In genomic region chr7:134004829-134005505, GRCh38 we compare ENCODE assay signal across 1 cellular context.
TF ChIP-seq lines count a peak whose summit lies in the region.

No MANE protein-coding gene starts in this region.

TF ChIP-seq in K562, 482 proteins besides CTCF, POLR2A, EP300 and RAD21 (continued from another document and continues in another):
- TF ChIP-seq HBP1 (CRISPR knock-in tag; IDR thresholded peaks at IDR 0.05) (no peak), ZBTB33 (CRISPR knock-in tag; IDR thresholded peaks at IDR 0.05) (peak; percentile 94), CHCHD3 (CRISPR knock-in tag; IDR thresholded peaks at IDR 0.05) (no peak), ZKSCAN1 (IDR thresholded peaks at IDR 0.05; ENCODE audit: low read depth, low read length) (no peak), HMGXB4 (CRISPR knock-in tag; IDR thresholded peaks at IDR 0.05) (peak; percentile 24; the same call in 1 of the 2 replicates), CBFA2T2 (conservative IDR thresholded peaks at IDR 0.05) (peak; percentile 46; the same call in 1 of the 2 replicates), SNRNP70 (optimal IDR thresholded peaks at IDR 0.05; ENCODE audit: low read depth, low read length) (no peak), SOX6 (IDR thresholded peaks at IDR 0.05) (peak; percentile 55; the same call in 1 of the 2 replicates), JUN (IDR thresholded peaks at IDR 0.05; ENCODE audit: borderline replicate concordance, low read depth, low read length) (no peak), JUN (CRISPR knock-in tag; IDR thresholded peaks at IDR 0.05; ENCODE audit: borderline replicate concordance) (no peak), E4F1 (CRISPR knock-in tag; IDR thresholded peaks at IDR 0.05; ENCODE audit: borderline replicate concordance) (no peak), CTCFL (IDR thresholded peaks at IDR 0.05; ENCODE audit: borderline replicate concordance, insufficient read depth, low read depth, low read length, poor library complexity, severe bottlenecking) (peak; percentile 26), GABPB1 (CRISPR knock-in tag; IDR thresholded peaks at IDR 0.05) (no peak), MAZ (CRISPR knock-in tag; conservative IDR thresholded peaks at IDR 0.05 in 1 of 2, IDR thresholded peaks at IDR 0.05 in 1 of 2) (no peak), SP1 (CRISPR knock-in tag; IDR thresholded peaks at IDR 0.05) (no peak), ZNF707 (CRISPR knock-in tag; conservative IDR thresholded peaks at IDR 0.05) (no peak), BCOR (IDR thresholded peaks at IDR 0.05) (no peak), TCF3 (CRISPR knock-in tag; IDR thresholded peaks at IDR 0.05) (peak; percentile 27; the same call in 1 of the 2 replicates), ZNF3 (CRISPR knock-in tag; IDR thresholded peaks at IDR 0.05) (no peak), PATZ1 (CRISPR knock-in tag; IDR thresholded peaks at IDR 0.05; ENCODE audit: borderline replicate concordance) (no peak), SIN3A (IDR thresholded peaks at IDR 0.05; ENCODE audit: borderline replicate concordance in 2 of 2, control insufficient read depth in 1 of 2, low read depth in 2 of 2, low read length in 2 of 2) (no peak), SIN3B (IDR thresholded peaks at IDR 0.05; ENCODE audit: low read depth) (no peak), RFX7 (CRISPR knock-in tag; IDR thresholded peaks at IDR 0.05) (no peak), ZNF57 (CRISPR knock-in tag; IDR thresholded peaks at IDR 0.05) (no peak), C11orf30 (IDR thresholded peaks at IDR 0.05; ENCODE audit: low read depth) (no peak), MEIS2 (IDR thresholded peaks at IDR 0.05; ENCODE audit: partially characterized antibody) (peak; percentile 2), DNMT1 (IDR thresholded peaks at IDR 0.05) (no peak), NCOR1 (IDR thresholded peaks at IDR 0.05) (peak; percentile 9; the same call in 1 of the 2 replicates), PREB (CRISPR knock-in tag; IDR thresholded peaks at IDR 0.05) (0 out of 2 replicates have a peak, but pooled peaks have one; percentile 26), BRF2 (IDR thresholded peaks at IDR 0.05; ENCODE audit: borderline replicate concordance, insufficient read depth, insufficient read length) (no peak), ETS2 (tag; IDR thresholded peaks at IDR 0.05; ENCODE audit: borderline replicate concordance, poor library complexity, severe bottlenecking) (no peak), ZNF668 (CRISPR knock-in tag; IDR thresholded peaks at IDR 0.05) (no peak), STAT5A (IDR thresholded peaks at IDR 0.05; ENCODE audit: borderline replicate concordance, low read length) (no peak), POLR2AphosphoS5 (IDR thresholded peaks at IDR 0.05; ENCODE audit: control insufficient read depth, insufficient read depth, low read depth, low read length) (no peak), HDAC3 (IDR thresholded peaks at IDR 0.05; ENCODE audit: borderline replicate concordance, partially characterized antibody) (no peak), ZKSCAN3 (CRISPR knock-in tag; IDR thresholded peaks at IDR 0.05) (no peak), ZNF174 (CRISPR knock-in tag; IDR thresholded peaks at IDR 0.05) (no peak), TSHZ1 (CRISPR knock-in tag; IDR thresholded peaks at IDR 0.05) (no peak), GABPA (tag; conservative IDR thresholded peaks at IDR 0.05; ENCODE audit: low read depth) (no peak), ZNF639 (CRISPR knock-in tag; conservative IDR thresholded peaks at IDR 0.05 in 1 of 2, IDR thresholded peaks at IDR 0.05 in 1 of 2) (no peak), PTTG1 (tag; IDR thresholded peaks at IDR 0.05; ENCODE audit: low read depth) (no peak), ATF7 (IDR thresholded peaks at IDR 0.05) (no peak), ILF3 (IDR thresholded peaks at IDR 0.05; ENCODE audit: borderline replicate concordance) (no peak), ARID1B (IDR thresholded peaks at IDR 0.05) (peak; percentile 69), NUFIP1 (IDR thresholded peaks at IDR 0.05; ENCODE audit: partially characterized antibody) (no peak), TAL1 (IDR thresholded peaks at IDR 0.05) (peak; percentile 66), ZNF583 (CRISPR knock-in tag; IDR thresholded peaks at IDR 0.05) (no peak), PML (IDR thresholded peaks at IDR 0.05; ENCODE audit: low read length) (0 out of 2 replicates have a peak, but pooled peaks have one; percentile 36), MAFG (tag; conservative IDR thresholded peaks at IDR 0.05) (no peak)
